Comparison of ENCODE assay signal across 8 cellular contexts in genomic region chr2:108575132-108575966, GRCh38. TPM values are rescaled to one million over a fixed set of nuclear protein-coding genes. Genes with fewer than 3 reads are reported as not detected.
A peak's percentile ranks its signal among the peaks of the same experiment; 100 is the strongest.
DNase-seq lines count a peak whose midpoint lies in the region; ATAC-seq, FAIRE-seq and TF ChIP-seq lines count a peak whose summit lies in the region.

No MANE protein-coding gene starts in this region.

- no peak overlapping the region for H2BK15ac ChIP-seq in H1 (ENCODE audit: low read length)

- peak overlapping the region in 1 of 2 experiments; percentile 3; a peak in 2 of 4 replicates for H3K4me2 ChIP-seq in H1 (ENCODE audit: insufficient read depth in 1 of 2, low read depth in 2 of 2, low read length in 2 of 2)

- ATAC-seq in GM19351 (IDR thresholded peaks at IDR 0.05; ENCODE audit: unreplicated experiment) = peak; percentile 79
- peak; percentile 91 for ATAC-seq in HG03342 (IDR thresholded peaks at IDR 0.05; ENCODE audit: unreplicated experiment)

- no peaks in the 10 kb centered on the region for H4K20me1 ChIP-seq in H1 (replicated peaks in 1 of 2; ENCODE audit: control insufficient read depth in 1 of 2, insufficient read depth in 2 of 2, low read length in 2 of 2)

- CTCF ChIA-PET in H1 (lab: Charles Lee; ENCODE audit: partially characterized antibody) = interaction anchor here (0.7 to 3.7 kb wide), 8 partner anchors 9 to 61 kb away, joined by 3 to 26 read pairs (median 4); no protein-coding TSS in a partner anchor

- H3K9me3 ChIP-seq in H1 (ENCODE audit: insufficient read depth in 2 of 2, low read depth in 1 of 2, low read length in 1 of 2) = no peaks in the 10 kb centered on the region

- POLR2A ChIA-PET in H1 (lab: Charles Lee; ENCODE audit: partially characterized antibody) = interaction anchor here (1.0 to 1.6 kb wide), 4 partner anchors 9 to 42 kb away, joined by 3 to 6 read pairs (median 4); no protein-coding TSS in a partner anchor

- H3K27ac ChIP-seq in ACC112 (ENCODE audit: low read depth, low read length) (peak overlapping the region; percentile 70), H1 (ENCODE audit: low read depth, low read length) (no peak overlapping the region)

- no peak overlapping the region for H2AK5ac ChIP-seq in H1 (ENCODE audit: low read depth, low read length)

- no peak overlapping the region for H3K23ac ChIP-seq in H1 (ENCODE audit: insufficient read length)

- TF ChIP-seq RAD21 in H1 (IDR thresholded peaks at IDR 0.05 in 1 of 2, conservative IDR thresholded peaks at IDR 0.05 in 1 of 2; ENCODE audit: low read depth in 2 of 2, low read length in 2 of 2) = no peak

- 0 out of 2 replicates have a peak overlapping the region, but pooled peaks have one; percentile 17 for H3K4me3 ChIP-seq in ACC112 (ENCODE audit: low read depth, low read length)
- no peak overlapping the region for H3K4me3 ChIP-seq in H1 (ENCODE audit: extremely low read depth in 1 of 4, insufficient read depth in 2 of 4, low read depth in 3 of 4, low read length in 4 of 4)

- no peak overlapping the region for H2BK5ac ChIP-seq in H1 (ENCODE audit: low read depth, low read length)

- H3K4ac ChIP-seq in H1 (replicated peaks; ENCODE audit: insufficient read length, low read depth, low read length) = no peak overlapping the region

- H2AFZ ChIP-seq in ACC112 (ENCODE audit: low read length, unreplicated experiment) (no peak overlapping the region), H1 (ENCODE audit: low read length) (no peak overlapping the region)

- H3K56ac ChIP-seq in H1 (replicated peaks; ENCODE audit: insufficient read length, low read depth, low read length) = no peak overlapping the region

- FAIRE-seq in H1 (lab: Jason Lieb, UNC) = peak; percentile 58

- H3K36me3 ChIP-seq in ACC112 (ENCODE audit: insufficient read depth, low read length) = no peaks in the 10 kb centered on the region
- no peaks in the 10 kb centered on the region for H3K36me3 ChIP-seq in H1 (ENCODE audit: control insufficient read depth in 2 of 4, insufficient read depth in 4 of 4, low read length in 3 of 4)

- no peak overlapping the region for H2BK12ac ChIP-seq in H1 (ENCODE audit: low read depth, low read length)

- no peak for DNase-seq in H1 (ENCODE audit: low read depth in 1 of 2, low spot score in 2 of 2)
- DNase-seq in amygdala (lab: John Stamatoyannopoulos, UW) = no peak
- no peak for DNase-seq in NCI-H187 (lab: John Stamatoyannopoulos, UW)
- no peak for DNase-seq in SW480 (ENCODE audit: low spot score)
- DNase-seq in HPDE6-E6E7 (ENCODE audit: extremely low spot score) = no peak

- peaks cover 78% of the 10 kb centered on the region for H3K4me1 ChIP-seq in ACC112 (ENCODE audit: control insufficient read depth, insufficient read depth, low read length, unreplicated experiment)
- peaks cover 0 to 6% (median 6%) of the 10 kb centered on the region in 4 experiments; a peak in 5 of 7 replicates for H3K4me1 ChIP-seq in H1 (replicated peaks in 1 of 4; ENCODE audit: control insufficient read depth in 3 of 4, insufficient read depth in 4 of 4, low read length in 3 of 4)

- H4K8ac ChIP-seq in H1 (ENCODE audit: extremely low read depth, insufficient read depth, low read length) = no peak overlapping the region

- no peaks in the 10 kb centered on the region for H3K27me3 ChIP-seq in ACC112 (ENCODE audit: insufficient read depth, low read length)
- H3K27me3 ChIP-seq in H1 (replicated peaks in 1 of 4; ENCODE audit: control insufficient read depth in 3 of 4, extremely low read depth in 1 of 4, insufficient read depth in 3 of 4, low read length in 3 of 4) = no peaks in the 10 kb centered on the region

- H3K23me2 ChIP-seq in H1 (ENCODE audit: low read depth, low read length) = no peaks in the 10 kb centered on the region

- no peak overlapping the region for H2BK20ac ChIP-seq in H1 (ENCODE audit: low read length)

- TF ChIP-seq CTCF in H1 (IDR thresholded peaks at IDR 0.05; ENCODE audit: control extremely low read depth in 1 of 3, insufficient read depth in 1 of 3, low read depth in 1 of 3, low read length in 3 of 3) = no peak

- H4K5ac ChIP-seq in H1 (ENCODE audit: insufficient read length, low read depth, low read length) = no peak overlapping the region

- H3K79me1 ChIP-seq in H1 (ENCODE audit: low read depth, low read length) = no peaks in the 10 kb centered on the region; the same call in none of the 2 replicates

- WGBS in H1 (ENCODE audit: extremely low coverage in 1 of 2, insufficient coverage in 1 of 2, insufficient read length in 1 of 2, insufficient replicate concordance in 2 of 2, low coverage in 1 of 2, low lambda C conversion rate in 2 of 2, missing lambda C conversion rate in 1 of 2), 2 experiments = 51% methylated on average over 7 of the region's 7 CpGs; no CpG with 5 or more reads in 1 of the 2 experiments

- H3K79me2 ChIP-seq in ACC112 (ENCODE audit: control insufficient read depth, insufficient read depth, low read length, unreplicated experiment) (peaks cover 65% of the 10 kb centered on the region), H1 (ENCODE audit: control insufficient read depth in 1 of 2, insufficient read depth in 2 of 2, low read length in 2 of 2) (peaks cover 0 to 31% of the 10 kb centered on the region in 2 experiments; a peak in 2 of 4 replicates)

- no peak overlapping the region for H3K9ac ChIP-seq in H1 (replicated peaks in 1 of 4; ENCODE audit: extremely low read depth in 1 of 4, low read depth in 3 of 4, low read length in 3 of 4)

- no peak for TF ChIP-seq EP300 in H1 (IDR thresholded peaks at IDR 0.05; ENCODE audit: borderline replicate concordance in 1 of 2, low read depth in 2 of 2, low read length in 2 of 2)

- TF ChIP-seq POLR2A in H1 (IDR thresholded peaks at IDR 0.05; ENCODE audit: control extremely low read depth in 1 of 2, low read depth in 2 of 2, low read length in 2 of 2) = no peak

- H3K18ac ChIP-seq in H1 (ENCODE audit: extremely low read depth, low read length) = no peak overlapping the region

- no peak overlapping the region for H2BK120ac ChIP-seq in H1 (replicated peaks; ENCODE audit: low read depth, low read length)

- no peak overlapping the region for H4K91ac ChIP-seq in H1 (replicated peaks; ENCODE audit: insufficient read length, low read length)

- H3K14ac ChIP-seq in H1 (ENCODE audit: insufficient read length) = no peak overlapping the region

TF ChIP-seq in H1, 55 proteins besides CTCF, POLR2A, EP300 and RAD21:
- TF ChIP-seq TCF12 (IDR thresholded peaks at IDR 0.05; ENCODE audit: low read depth, low read length) (peak; percentile 78; the same call in 1 of the 2 replicates), HDAC2 (IDR thresholded peaks at IDR 0.05; ENCODE audit: borderline replicate concordance in 1 of 2, low read depth in 2 of 2, low read length in 2 of 2) (no peak)
TF ChIP-seq in H1: peak in this region for 1.

RNA-seq across cellular contexts. Expression of gene LIMS1, which starts 41.1 kb away (rescaled TPM):
- total RNA-seq in H1 (2021; fragmentation: NEBNext Ultra II Directional; extraction: Animal tissue kit (Norgen Biotek cat#: 25700)) = 36.7 and 39.0 TPM in 2 replicates
- polyA plus RNA-seq in H1 (2011; rRNA removed) = 23.6 and 24.1 TPM in 2 replicates
- polyA plus RNA-seq in H1 (2011; cell fraction: cytosol; rRNA removed) = 25.4 TPM
- 47.7 TPM for polyA plus RNA-seq in H1 (2011; cell fraction: nucleus; rRNA removed)
- polyA plus RNA-seq in H1 (2012, experiment 1 of 2) = 20.5 to 33.8 TPM (median 26.9 TPM) in 4 replicates
- 5.1 TPM for polyA plus RNA-seq in H1 (2012, experiment 2 of 2)
- 28.8 TPM for polyA plus RNA-seq in H1 (2013, experiment 1 of 2)
- 29.8 TPM for polyA plus RNA-seq in H1 (2013, experiment 2 of 2)
- polyA minus RNA-seq in H1 (2011; rRNA and poly(A)+ RNA removed) = 68.3 and 76.4 TPM in 2 replicates
- polyA minus RNA-seq in H1 (2011; cell fraction: cytosol; rRNA and poly(A)+ RNA removed) = 12.8 TPM
- polyA minus RNA-seq in H1 (2011; cell fraction: nucleus; rRNA and poly(A)+ RNA removed) = 41.9 TPM
